22 cellular contexts compared by ENCODE assay signal in genomic region chr2:139600166-139600565, GRCh38.
A peak's percentile ranks its signal among the peaks of the same experiment; 100 is the strongest.
DNase-seq lines count a peak whose midpoint lies in the region; ATAC-seq and TF ChIP-seq lines count a peak whose summit lies in the region.
"Had no signal": no experiment of that assay in that cellular context is flagged by ENCODE, and none has a peak within 500 bp of the region (broad histone marks: within the 10 kb centered on the region; RNA-seq: fewer than 3 reads in every experiment).

No MANE protein-coding gene starts in this region.

- H3K4me1 Mint-ChIP-seq in GM23338: no peaks in the 10 kb centered on the region
- H3K4me1 Mint-ChIP-seq: CD14-positive monocyte; CD8-positive, alpha-beta memory T cell; H9 had no signal

- H3K27ac Mint-ChIP-seq in GM23338: no peak overlapping the region
- H3K27ac Mint-ChIP-seq: CD14-positive monocyte; CD4-positive, alpha-beta T cell; CD8-positive, alpha-beta memory T cell; H9 had no signal

- DNase-seq in NCI-H82 (lab: John Stamatoyannopoulos, UW) (peak; percentile 27), NCI-H82 treated with DMSO at 0.1 percent for 48 hours (lab: John Stamatoyannopoulos, UW; ENCODE audit: unreplicated experiment) (no peak), GM23338 (ENCODE audit: low spot score) (no peak), cerebellum (ENCODE audit: low spot score) (peak; percentile 12), NCI-H2081 (lab: John Stamatoyannopoulos, UW) (no peak)
- DNase-seq in activated CD4-positive, CD25-positive, alpha-beta regulatory T cell treated with anti-CD3 and anti-CD28 coated beads, Interleukin-2, amount 50 U/mL, for 72 hours: no peak
- DNase-seq: 8988T; ACHN; AML-193; BE2C; CD4-positive, alpha-beta T cell; CD8-positive, alpha-beta memory T cell; DMS153; DND-41; GDM1; GM23248; H9 had no signal

- H3K4me3 Mint-ChIP-seq in GM23338: no peak overlapping the region
- H3K4me3 Mint-ChIP-seq: CD14-positive monocyte; CD4-positive, alpha-beta T cell; CD8-positive, alpha-beta memory T cell; H9 had no signal

- H3K27me3 Mint-ChIP-seq in GM23338 (ENCODE audit: insufficient read depth, low read depth, poor library complexity): no peaks in the 10 kb centered on the region
- H3K27me3 Mint-ChIP-seq: CD4-positive, alpha-beta T cell; CD8-positive, alpha-beta memory T cell had no signal

- H2AFZ ChIP-seq in GM23338: peak overlapping the region; percentile 18; the same call in 1 of the 2 replicates
- H2AFZ ChIP-seq: GM23248 had no signal

- H3K9me3 Mint-ChIP-seq in GM23338: peaks cover 6% of the 10 kb centered on the region

- no peaks in the 10 kb centered on the region for H3K4me1 ChIP-seq in GM23338 (ENCODE audit: insufficient read depth)
- H3K4me1 ChIP-seq: A549; BE2C; BLaER1 treated with 17β-estradiol and CSF1 and Interleukin-3, amounts not matched to agents 10 nM and 100 nM had no signal

- no peaks in the 10 kb centered on the region for H3K27me3 ChIP-seq in GM23338 (ENCODE audit: insufficient read depth)
- H3K27me3 ChIP-seq: BE2C; BLaER1 treated with 17β-estradiol and CSF1 and Interleukin-3, amounts not matched to agents 10 nM and 100 nM had no signal

- no peak for TF ChIP-seq CTCF in GM23338 (conservative IDR thresholded peaks at IDR 0.05; ENCODE audit: low read depth in 2 of 2)

- H3K36me3 Mint-ChIP-seq in GM23338 (ENCODE audit: low read depth): peaks cover 5% of the 10 kb centered on the region; the same call in 2 of the 3 replicates
- H3K36me3 Mint-ChIP-seq: CD14-positive monocyte; CD8-positive, alpha-beta memory T cell had no signal

- H3K9me2 ChIP-seq in GM23338 (ENCODE audit: insufficient read depth): peaks cover 9% of the 10 kb centered on the region; the same call in 1 of the 2 replicates

- 0 out of 2 replicates have a peak, but pooled peaks cover 2% of the 10 kb centered on the region for H3K36me3 ChIP-seq in GM23338 (ENCODE audit: insufficient read depth)
- H3K36me3 ChIP-seq: BE2C; BLaER1 treated with 17β-estradiol and CSF1 and Interleukin-3, amounts not matched to agents 10 nM and 100 nM had no signal

- H4K20me1 ChIP-seq in GM23338 (replicated peaks; ENCODE audit: insufficient read depth): no peaks in the 10 kb centered on the region
- H4K20me1 ChIP-seq: BLaER1 treated with 17β-estradiol and CSF1 and Interleukin-3, amounts not matched to agents 10 nM and 100 nM had no signal

- H3K79me2 ChIP-seq in GM23338 (replicated peaks; ENCODE audit: insufficient read depth): no peaks in the 10 kb centered on the region

- ATAC-seq in GM23338: no peak
- ATAC-seq: A549, GM12878, HCT116 had no signal

- H3F3A ChIP-seq in GM23338 (replicated peaks; ENCODE audit: low read depth): no peaks in the 10 kb centered on the region

- H3K4me3 ChIP-seq in GM23338: no peak overlapping the region
- H3K4me3 ChIP-seq: A549; BLaER1 treated with 17β-estradiol and CSF1 and Interleukin-3, amounts not matched to agents 10 nM and 100 nM; GM12878; GM23248 had no signal

- no peak overlapping the region for H3K27ac ChIP-seq in GM23338 (ENCODE audit: low read depth)
- H3K27ac ChIP-seq: A549; BLaER1 treated with 17β-estradiol and CSF1 and Interleukin-3, amounts not matched to agents 10 nM and 100 nM; GM23248 had no signal

- H3K4me2 ChIP-seq in GM23338: no peak overlapping the region
- H3K4me2 ChIP-seq: A549; BLaER1 treated with 17β-estradiol and CSF1 and Interleukin-3, amounts not matched to agents 10 nM and 100 nM had no signal

TF ChIP-seq in GM23338, 12 proteins besides CTCF, POLR2A, EP300 and RAD21:
- TF ChIP-seq ZNF331 (CRISPR knock-in tag; IDR thresholded peaks at IDR 0.05; ENCODE audit: low read depth): no peak
- no peak for TF ChIP-seq ETS1 (IDR thresholded peaks at IDR 0.05)
- no peak for TF ChIP-seq EZH2phosphoT487 (IDR thresholded peaks at IDR 0.05; ENCODE audit: unreplicated experiment)
- TF ChIP-seq, protein P1, sequence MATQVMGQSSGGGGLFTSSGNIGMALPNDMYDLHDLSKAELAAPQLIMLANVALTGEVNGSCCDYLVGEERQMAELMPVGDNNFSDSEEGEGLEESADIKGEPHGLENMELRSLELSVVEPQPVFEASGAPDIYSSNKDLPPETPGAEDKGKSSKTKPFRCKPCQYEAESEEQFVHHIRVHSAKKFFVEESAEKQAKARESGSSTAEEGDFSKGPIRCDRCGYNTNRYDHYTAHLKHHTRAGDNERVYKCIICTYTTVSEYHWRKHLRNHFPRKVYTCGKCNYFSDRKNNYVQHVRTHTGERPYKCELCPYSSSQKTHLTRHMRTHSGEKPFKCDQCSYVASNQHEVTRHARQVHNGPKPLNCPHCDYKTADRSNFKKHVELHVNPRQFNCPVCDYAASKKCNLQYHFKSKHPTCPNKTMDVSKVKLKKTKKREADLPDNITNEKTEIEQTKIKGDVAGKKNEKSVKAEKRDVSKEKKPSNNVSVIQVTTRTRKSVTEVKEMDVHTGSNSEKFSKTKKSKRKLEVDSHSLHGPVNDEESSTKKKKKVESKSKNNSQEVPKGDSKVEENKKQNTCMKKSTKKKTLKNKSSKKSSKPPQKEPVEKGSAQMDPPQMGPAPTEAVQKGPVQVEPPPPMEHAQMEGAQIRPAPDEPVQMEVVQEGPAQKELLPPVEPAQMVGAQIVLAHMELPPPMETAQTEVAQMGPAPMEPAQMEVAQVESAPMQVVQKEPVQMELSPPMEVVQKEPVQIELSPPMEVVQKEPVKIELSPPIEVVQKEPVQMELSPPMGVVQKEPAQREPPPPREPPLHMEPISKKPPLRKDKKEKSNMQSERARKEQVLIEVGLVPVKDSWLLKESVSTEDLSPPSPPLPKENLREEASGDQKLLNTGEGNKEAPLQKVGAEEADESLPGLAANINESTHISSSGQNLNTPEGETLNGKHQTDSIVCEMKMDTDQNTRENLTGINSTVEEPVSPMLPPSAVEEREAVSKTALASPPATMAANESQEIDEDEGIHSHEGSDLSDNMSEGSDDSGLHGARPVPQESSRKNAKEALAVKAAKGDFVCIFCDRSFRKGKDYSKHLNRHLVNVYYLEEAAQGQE (IDR thresholded peaks at IDR 0.05; ENCODE audit: unreplicated experiment): no peak
- TF ChIP-seq STAT1 (IDR thresholded peaks at IDR 0.05; ENCODE audit: unreplicated experiment): no peak
- TF ChIP-seq NANOG (IDR thresholded peaks at IDR 0.05; ENCODE audit: borderline replicate concordance): no peak
TF ChIP-seq in GM23338: peak in this region for 0.

Comparison
In these comparisons a context has a peak if more than half of its experiments do, and no peak if none do; other contexts are left out.
1. DNase-seq: peak in NCI-H82 (single experiment) and cerebellum (single experiment); none in NCI-H82 treated with DMSO at 0.1 percent for 48 hours (single experiment), GM23338 (single experiment), activated CD4-positive, CD25-positive, alpha-beta regulatory T cell treated with anti-CD3 and anti-CD28 coated beads, Interleukin-2, amount 50 U/mL, for 72 hours (single experiment) and NCI-H2081 (0 of 2).